Comparison of ENCODE assay signal across 15 cellular contexts in genomic region chr13:79128158-79128557, GRCh38.
DNase-seq lines count a peak whose midpoint lies in the region; ATAC-seq and TF ChIP-seq lines count a peak whose summit lies in the region.
"Had no signal": no experiment of that assay in that cellular context is flagged by ENCODE, and none has a peak within 500 bp of the region (broad histone marks: within the 10 kb centered on the region; RNA-seq: fewer than 3 reads in every experiment).

No MANE protein-coding gene starts in this region.

- H3K36me3 Mint-ChIP-seq in Caco-2 (ENCODE audit: insufficient read depth, unreplicated experiment), result no peaks in the 10 kb centered on the region
- H3K36me3 Mint-ChIP-seq: activated naive CD4-positive, alpha-beta T cell treated with anti-CD3 and anti-CD28 coated beads, Interleukin-2, amount 10 ng/mL, durations not matched to agents 7 days and 5 days had no signal

- no peak overlapping the region for H2AFZ ChIP-seq in PC-3 (ENCODE audit: low read length)

- in situ Hi-C loops in ACHN (cut with HindIII; ENCODE audit: low pct_ligation_motif_present, low pct_unique_long_range_greater_than_20kb, low sequenced_read_pairs), result no loop called here

- H3K4me2 ChIP-seq in PC-3 (ENCODE audit: low read length), result 0 out of 2 replicates have a peak overlapping the region, but pooled peaks have one; percentile 39

- no peaks in the 10 kb centered on the region for H3K9me2 ChIP-seq in PC-3 (replicated peaks; ENCODE audit: low read length)

- DNase-seq in ACHN (peak; percentile 61), PC-3 (peak; percentile 76), epithelial cell of esophagus (ENCODE audit: low read depth) (peak; percentile 85), Caco-2 (no peak), mucosa of gallbladder (ENCODE audit: low spot score) (no peak)
- DNase-seq: activated CD4-positive, alpha-beta T cell treated with anti-CD3 and anti-CD28 coated beads, Interleukin-2, amount 50 U/mL, for 4 hours; activated naive CD4-positive, alpha-beta T cell treated with anti-CD3 and anti-CD28 coated beads, Interleukin-2, amount 10 ng/mL, durations not matched to agents 7 days and 5 days; dorsolateral prefrontal cortex; hypothalamus; NCI-H2171; spleen had no signal

- no peaks in the 10 kb centered on the region for H3K79me2 ChIP-seq in PC-3 (ENCODE audit: low read length)

- intact Hi-C loops in PC-3 (cut with micrococcal nuclease) (no loop called here), Caco-2 (cut with micrococcal nuclease; ENCODE audit: unreplicated experiment) (no loop called here)

- no peak overlapping the region for H3K9ac ChIP-seq in PC-3 (ENCODE audit: low read length)

- BruUV-seq in PC-3 (replicated peaks; lab: Mats Ljungman, UMichigan), result no TSS peak
- no TSS peak for BruUV-seq in Caco-2 (replicated peaks; lab: Mats Ljungman, UMichigan)

- no peak overlapping the region for H3K27ac Mint-ChIP-seq in Caco-2 (ENCODE audit: unreplicated experiment)
- H3K27ac Mint-ChIP-seq: activated naive CD4-positive, alpha-beta T cell treated with anti-CD3 and anti-CD28 coated beads, Interleukin-2, amount 10 ng/mL, durations not matched to agents 7 days and 5 days had no signal

- peaks cover 9% of the 10 kb centered on the region for H3K9me3 Mint-ChIP-seq in Caco-2 (ENCODE audit: unreplicated experiment)
- H3K9me3 Mint-ChIP-seq: activated naive CD4-positive, alpha-beta T cell treated with anti-CD3 and anti-CD28 coated beads, Interleukin-2, amount 10 ng/mL, durations not matched to agents 7 days and 5 days had no signal

- no peaks in the 10 kb centered on the region for H3F3A ChIP-seq in PC-3 (ENCODE audit: low read length, unreplicated experiment)

- H3K4me1 ChIP-seq in PC-3 (ENCODE audit: insufficient read depth, low read length) (no peaks in the 10 kb centered on the region), Caco-2 (no peaks in the 10 kb centered on the region)
- H3K4me1 ChIP-seq: SJCRH30, spleen had no signal

- ATAC-seq in HG02610 (IDR thresholded peaks at IDR 0.05; ENCODE audit: unreplicated experiment) (peak; percentile 69), PC-3 (peak; percentile 46; the same call in 1 of the 2 replicates), HG02763 (IDR thresholded peaks at IDR 0.05; ENCODE audit: unreplicated experiment) (no peak), GM18907 (IDR thresholded peaks at IDR 0.05; ENCODE audit: unreplicated experiment) (no peak)

- peaks cover 12% of the 10 kb centered on the region for H3K27me3 Mint-ChIP-seq in Caco-2 (ENCODE audit: insufficient read depth, unreplicated experiment)

- peaks cover 15% of the 10 kb centered on the region for H3K27me3 ChIP-seq in PC-3 (ENCODE audit: low read length)
- H3K27me3 ChIP-seq in Caco-2 (replicated peaks; ENCODE audit: control insufficient read depth, insufficient read depth, low read length), result no peaks in the 10 kb centered on the region
- H3K27me3 ChIP-seq: SJCRH30, spleen had no signal

- H3K4me1 Mint-ChIP-seq in Caco-2 (ENCODE audit: low read depth, unreplicated experiment), result no peaks in the 10 kb centered on the region
- H3K4me1 Mint-ChIP-seq: activated naive CD4-positive, alpha-beta T cell treated with anti-CD3 and anti-CD28 coated beads, Interleukin-2, amount 10 ng/mL, durations not matched to agents 7 days and 5 days had no signal

- no peaks in the 10 kb centered on the region for H4K20me1 ChIP-seq in PC-3 (ENCODE audit: low read length)

- H3K9me3 ChIP-seq in PC-3 (ENCODE audit: low read length) (no peaks in the 10 kb centered on the region), Caco-2 (peaks cover 4% of the 10 kb centered on the region; the same call in 1 of the 2 replicates)

- H3K36me3 ChIP-seq in PC-3 (ENCODE audit: low read depth, low read length) (no peaks in the 10 kb centered on the region), Caco-2 (ENCODE audit: control insufficient read depth, insufficient read depth, low read length) (no peaks in the 10 kb centered on the region)
- H3K36me3 ChIP-seq: SJCRH30, spleen had no signal

- no peak for TF ChIP-seq CTCF in PC-3 (conservative IDR thresholded peaks at IDR 0.05; ENCODE audit: low read depth, low read length)
- TF ChIP-seq CTCF in epithelial cell of esophagus (IDR thresholded peaks at IDR 0.05; ENCODE audit: insufficient read depth, low read depth, low read length, missing control alignments), result no peak
- no peak for TF ChIP-seq CTCF in Caco-2 (IDR thresholded peaks at IDR 0.05; ENCODE audit: insufficient read depth in 1 of 2, low read depth in 1 of 2, low read length in 1 of 2, severe bottlenecking in 1 of 2, unreplicated experiment in 1 of 2)

- CTCF ChIA-PET in PC-3 (lab: Charles Lee) (no interaction called here), Caco-2 (lab: Charles Lee) (no interaction called here)

- H3K4me3 ChIP-seq in PC-3 (ENCODE audit: low read length) (no peak overlapping the region), epithelial cell of esophagus (ENCODE audit: low read length) (no peak overlapping the region), Caco-2 (ENCODE audit: low read depth, low read length) (no peak overlapping the region)
- H3K4me3 ChIP-seq: dorsolateral prefrontal cortex, SJCRH30, spleen had no signal

- no peak overlapping the region for H3K4me3 Mint-ChIP-seq in Caco-2 (ENCODE audit: unreplicated experiment)
- H3K4me3 Mint-ChIP-seq: activated naive CD4-positive, alpha-beta T cell treated with anti-CD3 and anti-CD28 coated beads, Interleukin-2, amount 10 ng/mL, durations not matched to agents 7 days and 5 days had no signal

- no peak overlapping the region for H3K27ac ChIP-seq in PC-3 (ENCODE audit: low read length)
- H3K27ac ChIP-seq: dorsolateral prefrontal cortex, SJCRH30, spleen had no signal

- POLR2A ChIA-PET in PC-3 (lab: Charles Lee; ENCODE audit: unreplicated experiment) (no interaction called here), Caco-2 (lab: Charles Lee) (no interaction called here)

Comparison
In these comparisons a context has a peak if more than half of its experiments do, and no peak if none do; other contexts are left out.
1. DNase-seq: peak in ACHN (single experiment), PC-3 (single experiment) and epithelial cell of esophagus (single experiment); none in Caco-2 (0 of 2) and mucosa of gallbladder (single experiment).
2. ATAC-seq: peak in HG02610 (single experiment) and PC-3 (single experiment); none in HG02763 (single experiment) and GM18907 (single experiment).